1 cellular context compared by ENCODE assay signal in genomic region chr12:125183187-125184067, GRCh38.
TF ChIP-seq lines count a peak whose summit lies in the region.

No MANE protein-coding gene starts in this region.

TF ChIP-seq in H1, 55 proteins besides CTCF, POLR2A, EP300 and RAD21 (continued from another document):
- TF ChIP-seq SIN3A (conservative IDR thresholded peaks at IDR 0.05 in 1 of 2, IDR thresholded peaks at IDR 0.05 in 1 of 2; ENCODE audit: low read depth in 1 of 2, low read length in 2 of 2) (peak in 1 of 2 experiments; percentile 64; a peak in 2 of 4 replicates), CTBP2 (IDR thresholded peaks at IDR 0.05; ENCODE audit: borderline replicate concordance, insufficient read depth, insufficient read length, low read length) (no peak), ASH2L (IDR thresholded peaks at IDR 0.05; ENCODE audit: low read length) (peak; percentile 66), GABPA (IDR thresholded peaks at IDR 0.05; ENCODE audit: borderline replicate concordance, insufficient read depth, low read length) (no peak), TCF12 (IDR thresholded peaks at IDR 0.05; ENCODE audit: low read depth, low read length) (0 out of 2 replicates have a peak, but pooled peaks have one; percentile 13), EGR1 (IDR thresholded peaks at IDR 0.05; ENCODE audit: borderline replicate concordance, low read depth, low read length) (peak; percentile 94), CHD2 (IDR thresholded peaks at IDR 0.05; ENCODE audit: low read length) (peak; percentile 60; the same call in 1 of the 2 replicates), POLR2AphosphoS5 (IDR thresholded peaks at IDR 0.05; ENCODE audit: low read depth, low read length) (no peak), CEBPB (IDR thresholded peaks at IDR 0.05; ENCODE audit: low read depth, low read length) (peak; percentile 47; the same call in 1 of the 2 replicates), POU5F1 (IDR thresholded peaks at IDR 0.05; ENCODE audit: low read depth, low read length) (no peak), JUND (IDR thresholded peaks at IDR 0.05; ENCODE audit: low read length) (peak; percentile 42; the same call in 1 of the 2 replicates), RNF2 (IDR thresholded peaks at IDR 0.05; ENCODE audit: borderline replicate concordance, low read depth, low read length, missing control alignments, poor library complexity, severe bottlenecking) (no peak), ATF3 (IDR thresholded peaks at IDR 0.05; ENCODE audit: insufficient read depth, low read depth, low read length) (no peak), RXRA (IDR thresholded peaks at IDR 0.05; ENCODE audit: insufficient read depth, low read depth, low read length) (0 out of 2 replicates have a peak, but pooled peaks have one; percentile 35), CBX5 (IDR thresholded peaks at IDR 0.05; ENCODE audit: low read depth, low read length) (no peak), HDAC6 (IDR thresholded peaks at IDR 0.05; ENCODE audit: low read depth, low read length) (no peak), E2F6 (IDR thresholded peaks at IDR 0.05) (peak; percentile 22; the same call in 1 of the 2 replicates), SP1 (IDR thresholded peaks at IDR 0.05; ENCODE audit: low read depth, low read length) (no peak), RFX5 (IDR thresholded peaks at IDR 0.05; ENCODE audit: borderline replicate concordance, low read depth, low read length) (no peak), BACH1 (IDR thresholded peaks at IDR 0.05; ENCODE audit: low read length) (peak; percentile 45; the same call in 1 of the 2 replicates), TAF7 (optimal IDR thresholded peaks at IDR 0.05; ENCODE audit: borderline replicate concordance, low read depth, low read length) (peak; percentile 79), MAFK (IDR thresholded peaks at IDR 0.05; ENCODE audit: low read depth, low read length) (no peak), SIRT6 (IDR thresholded peaks at IDR 0.05; ENCODE audit: low read length) (no peak), YY1 (IDR thresholded peaks at IDR 0.05; ENCODE audit: low read depth, low read length) (peak; percentile 47; the same call in 1 of the 2 replicates), BRCA1 (IDR thresholded peaks at IDR 0.05; ENCODE audit: low read depth, low read length) (peak; percentile 21; the same call in 1 of the 2 replicates), CREB1 (IDR thresholded peaks at IDR 0.05) (0 out of 2 replicates have a peak, but pooled peaks have one; percentile 31), SAP30 (IDR thresholded peaks at IDR 0.05; ENCODE audit: insufficient read depth, insufficient replicate concordance, low read length) (no peak), KDM4A (IDR thresholded peaks at IDR 0.05; ENCODE audit: low read depth, low read length, severe bottlenecking) (peak; percentile 64), KDM5A (IDR thresholded peaks at IDR 0.05; ENCODE audit: low read length) (no peak), SP4 (IDR thresholded peaks at IDR 0.05; ENCODE audit: low read length) (0 out of 2 replicates have a peak, but pooled peaks have one; percentile 34), HDAC2 (IDR thresholded peaks at IDR 0.05; ENCODE audit: borderline replicate concordance in 1 of 2, low read depth in 2 of 2, low read length in 2 of 2) (0 out of 4 replicates have a peak, but pooled peaks of 1 of the 2 experiments have one; percentile 25), MAX (IDR thresholded peaks at IDR 0.05) (peak; percentile 94), EZH2 (IDR thresholded peaks at IDR 0.05; ENCODE audit: low read depth, low read length, severe bottlenecking) (no peak)
- TF ChIP-seq, protein P1, sequence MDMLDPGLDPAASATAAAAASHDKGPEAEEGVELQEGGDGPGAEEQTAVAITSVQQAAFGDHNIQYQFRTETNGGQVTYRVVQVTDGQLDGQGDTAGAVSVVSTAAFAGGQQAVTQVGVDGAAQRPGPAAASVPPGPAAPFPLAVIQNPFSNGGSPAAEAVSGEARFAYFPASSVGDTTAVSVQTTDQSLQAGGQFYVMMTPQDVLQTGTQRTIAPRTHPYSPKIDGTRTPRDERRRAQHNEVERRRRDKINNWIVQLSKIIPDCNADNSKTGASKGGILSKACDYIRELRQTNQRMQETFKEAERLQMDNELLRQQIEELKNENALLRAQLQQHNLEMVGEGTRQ (IDR thresholded peaks at IDR 0.05; ENCODE audit: low read length), result no peak
